ENCODE assay signal across 2 cellular contexts in genomic region chr1:167924102-167924501, GRCh38.
TF ChIP-seq lines count a peak whose summit lies in the region.

No MANE protein-coding gene starts in this region.

TF ChIP-seq in K562, 482 proteins besides CTCF, POLR2A, EP300 and RAD21 (continues in another document):
- TF ChIP-seq CBFA2T3 (IDR thresholded peaks at IDR 0.05): peak; percentile 74
- TF ChIP-seq ZNF316 (IDR thresholded peaks at IDR 0.05): no peak
- 0 out of 2 replicates have a peak, but pooled peaks have one; percentile 50 for TF ChIP-seq EP400 (IDR thresholded peaks at IDR 0.05)
- no peak for TF ChIP-seq ZNF140 (CRISPR knock-in tag; IDR thresholded peaks at IDR 0.05)
- TF ChIP-seq ZKSCAN8 (CRISPR knock-in tag; IDR thresholded peaks at IDR 0.05): peak; percentile 50; the same call in 1 of the 2 replicates
- TF ChIP-seq MCM3 (IDR thresholded peaks at IDR 0.05): no peak
- peak; percentile 40; the same call in 1 of the 2 replicates for TF ChIP-seq ARID3A (IDR thresholded peaks at IDR 0.05; ENCODE audit: borderline replicate concordance, low read depth, low read length)
- peak; percentile 45; the same call in 1 of the 2 replicates for TF ChIP-seq DPF2 (IDR thresholded peaks at IDR 0.05)
- peak; percentile 87 for TF ChIP-seq ARID1B (IDR thresholded peaks at IDR 0.05)
- TF ChIP-seq KLF16 (IDR thresholded peaks at IDR 0.05): no peak
- TF ChIP-seq NCOR1 (IDR thresholded peaks at IDR 0.05): peak; percentile 61
- TF ChIP-seq CREB3 (tag; conservative IDR thresholded peaks at IDR 0.05; ENCODE audit: low read depth): no peak
- no peak for TF ChIP-seq MCM5 (IDR thresholded peaks at IDR 0.05; ENCODE audit: low read depth)
- no peak for TF ChIP-seq GATAD2A (IDR thresholded peaks at IDR 0.05)
- TF ChIP-seq TBP (optimal IDR thresholded peaks at IDR 0.05; ENCODE audit: low read depth, low read length): no peak
- TF ChIP-seq HDAC3 (IDR thresholded peaks at IDR 0.05; ENCODE audit: borderline replicate concordance, partially characterized antibody): peak; percentile 33
- TF ChIP-seq MYC (IDR thresholded peaks at IDR 0.05; ENCODE audit: low read depth, low read length): no peak
- no peak for TF ChIP-seq MYC (CRISPR knock-in tag; IDR thresholded peaks at IDR 0.05; ENCODE audit: borderline replicate concordance, low read depth)
- 0 out of 2 replicates have a peak, but pooled peaks have one; percentile 15 for TF ChIP-seq JUND (IDR thresholded peaks at IDR 0.05; ENCODE audit: borderline replicate concordance, low read depth, low read length)
- no peak for TF ChIP-seq JUND (tag; IDR thresholded peaks at IDR 0.05; ENCODE audit: borderline replicate concordance, low read depth, low read length)
- peak; percentile 47; the same call in 1 of the 2 replicates for TF ChIP-seq TAL1 (IDR thresholded peaks at IDR 0.05)
- TF ChIP-seq SIN3A (IDR thresholded peaks at IDR 0.05; ENCODE audit: borderline replicate concordance in 2 of 2, control insufficient read depth in 1 of 2, low read depth in 2 of 2, low read length in 2 of 2): no peak
- TF ChIP-seq ZNF239 (CRISPR knock-in tag; IDR thresholded peaks at IDR 0.05): no peak
- TF ChIP-seq NR4A1 (CRISPR knock-in tag; IDR thresholded peaks at IDR 0.05): no peak
- TF ChIP-seq NR4A1 (tag; IDR thresholded peaks at IDR 0.05): no peak
- TF ChIP-seq SMARCA4 (IDR thresholded peaks at IDR 0.05): 0 out of 2 replicates have a peak, but pooled peaks have one; percentile 36
- TF ChIP-seq, protein P1, sequence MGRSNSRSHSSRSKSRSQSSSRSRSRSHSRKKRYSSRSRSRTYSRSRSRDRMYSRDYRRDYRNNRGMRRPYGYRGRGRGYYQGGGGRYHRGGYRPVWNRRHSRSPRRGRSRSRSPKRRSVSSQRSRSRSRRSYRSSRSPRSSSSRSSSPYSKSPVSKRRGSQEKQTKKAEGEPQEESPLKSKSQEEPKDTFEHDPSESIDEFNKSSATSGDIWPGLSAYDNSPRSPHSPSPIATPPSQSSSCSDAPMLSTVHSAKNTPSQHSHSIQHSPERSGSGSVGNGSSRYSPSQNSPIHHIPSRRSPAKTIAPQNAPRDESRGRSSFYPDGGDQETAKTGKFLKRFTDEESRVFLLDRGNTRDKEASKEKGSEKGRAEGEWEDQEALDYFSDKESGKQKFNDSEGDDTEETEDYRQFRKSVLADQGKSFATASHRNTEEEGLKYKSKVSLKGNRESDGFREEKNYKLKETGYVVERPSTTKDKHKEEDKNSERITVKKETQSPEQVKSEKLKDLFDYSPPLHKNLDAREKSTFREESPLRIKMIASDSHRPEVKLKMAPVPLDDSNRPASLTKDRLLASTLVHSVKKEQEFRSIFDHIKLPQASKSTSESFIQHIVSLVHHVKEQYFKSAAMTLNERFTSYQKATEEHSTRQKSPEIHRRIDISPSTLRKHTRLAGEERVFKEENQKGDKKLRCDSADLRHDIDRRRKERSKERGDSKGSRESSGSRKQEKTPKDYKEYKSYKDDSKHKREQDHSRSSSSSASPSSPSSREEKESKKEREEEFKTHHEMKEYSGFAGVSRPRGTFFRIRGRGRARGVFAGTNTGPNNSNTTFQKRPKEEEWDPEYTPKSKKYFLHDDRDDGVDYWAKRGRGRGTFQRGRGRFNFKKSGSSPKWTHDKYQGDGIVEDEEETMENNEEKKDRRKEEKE (IDR thresholded peaks at IDR 0.05; ENCODE audit: borderline replicate concordance in 1 of 2, control insufficient read depth in 1 of 2, low read depth in 2 of 2, low read length in 1 of 2): 0 out of 4 replicates have a peak, but pooled peaks of 1 of the 2 experiments have one; percentile 12
- peak; percentile 63 for TF ChIP-seq TCF3 (CRISPR knock-in tag; IDR thresholded peaks at IDR 0.05)
- TF ChIP-seq ZNF766 (CRISPR knock-in tag; conservative IDR thresholded peaks at IDR 0.05): 0 out of 2 replicates have a peak, but pooled peaks have one; percentile 30
- TF ChIP-seq TAF9B (IDR thresholded peaks at IDR 0.05; ENCODE audit: partially characterized antibody): no peak

TF ChIP-seq in SK-N-SH treated with all-trans-retinoic acid at 6 μM for 48 hours, 23 proteins besides CTCF, POLR2A, EP300 and RAD21:
- no peak for TF ChIP-seq ZNF70 (CRISPR knock-in tag; IDR thresholded peaks at IDR 0.05)
- no peak for TF ChIP-seq SNAI2 (CRISPR knock-in tag; IDR thresholded peaks at IDR 0.05)
- TF ChIP-seq TCF4 (CRISPR knock-in tag; IDR thresholded peaks at IDR 0.05; ENCODE audit: borderline replicate concordance): no peak
- no peak for TF ChIP-seq ZFP3 (CRISPR knock-in tag; IDR thresholded peaks at IDR 0.05)
- no peak for TF ChIP-seq CREB5 (CRISPR knock-in tag; IDR thresholded peaks at IDR 0.05; ENCODE audit: low read depth)
- TF ChIP-seq, protein P2, sequence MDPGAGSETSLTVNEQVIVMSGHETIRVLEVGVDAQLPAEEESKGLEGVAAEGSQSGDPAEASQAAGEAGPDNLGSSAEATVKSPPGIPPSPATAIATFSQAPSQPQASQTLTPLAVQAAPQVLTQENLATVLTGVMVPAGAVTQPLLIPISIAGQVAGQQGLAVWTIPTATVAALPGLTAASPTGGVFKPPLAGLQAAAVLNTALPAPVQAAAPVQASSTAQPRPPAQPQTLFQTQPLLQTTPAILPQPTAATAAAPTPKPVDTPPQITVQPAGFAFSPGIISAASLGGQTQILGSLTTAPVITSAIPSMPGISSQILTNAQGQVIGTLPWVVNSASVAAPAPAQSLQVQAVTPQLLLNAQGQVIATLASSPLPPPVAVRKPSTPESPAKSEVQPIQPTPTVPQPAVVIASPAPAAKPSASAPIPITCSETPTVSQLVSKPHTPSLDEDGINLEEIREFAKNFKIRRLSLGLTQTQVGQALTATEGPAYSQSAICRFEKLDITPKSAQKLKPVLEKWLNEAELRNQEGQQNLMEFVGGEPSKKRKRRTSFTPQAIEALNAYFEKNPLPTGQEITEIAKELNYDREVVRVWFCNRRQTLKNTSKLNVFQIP (CRISPR knock-in tag; IDR thresholded peaks at IDR 0.05; ENCODE audit: borderline replicate concordance, low read depth): no peak
- TF ChIP-seq OSR1 (CRISPR knock-in tag; IDR thresholded peaks at IDR 0.05): no peak
- TF ChIP-seq CSRNP3 (CRISPR knock-in tag; IDR thresholded peaks at IDR 0.05): no peak
- TF ChIP-seq ESRRG (CRISPR knock-in tag; IDR thresholded peaks at IDR 0.05): no peak
- TF ChIP-seq ZFP30 (CRISPR knock-in tag; IDR thresholded peaks at IDR 0.05): no peak
- TF ChIP-seq ZNF8 (CRISPR knock-in tag; IDR thresholded peaks at IDR 0.05): no peak
